8 cellular contexts compared by ENCODE assay signal in the genomic region with DNA sequence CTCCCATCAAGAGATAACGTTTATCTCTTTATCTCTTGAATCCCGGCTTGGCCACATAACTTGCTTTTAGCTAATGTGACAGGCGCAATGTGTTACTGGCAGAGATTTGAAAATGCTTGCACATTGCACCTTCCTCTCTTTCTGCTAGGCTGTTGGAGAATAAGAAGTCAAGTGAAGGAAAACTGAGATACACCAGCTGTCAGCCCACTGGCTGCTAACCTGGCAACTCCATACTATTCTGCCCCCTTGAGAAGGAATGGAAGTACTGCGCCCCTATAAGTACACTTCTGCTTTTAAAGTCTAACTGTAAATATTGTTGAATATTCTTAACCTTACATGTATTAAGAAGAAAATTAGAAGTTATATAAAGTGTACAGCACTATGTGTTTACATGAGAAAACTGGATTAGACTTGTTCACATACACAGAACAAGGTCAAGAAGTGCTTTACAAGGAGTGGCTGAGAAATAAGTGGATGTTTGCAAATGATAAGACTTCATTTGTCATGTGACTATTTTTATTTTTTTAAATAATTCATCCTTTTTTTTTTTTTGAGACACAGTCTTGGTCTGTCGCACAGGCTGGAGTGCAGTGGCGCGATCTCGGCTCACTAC.
DNase-seq lines count a peak whose midpoint lies in the region; ATAC-seq and TF ChIP-seq lines count a peak whose summit lies in the region.

No MANE protein-coding gene starts in this region.

- intact Hi-C loops in activated CD8-positive, alpha-beta T cell treated with anti-CD3 and anti-CD28 coated beads for 36 hours (cut with micrococcal nuclease) = no loop called here
- intact Hi-C loops in left lung (cut with DNase I) = no loop called here

- H3F3A ChIP-seq in SK-N-SH (replicated peaks; ENCODE audit: insufficient read depth) = peaks cover 12% of the 10 kb centered on the region

- no peak overlapping the region for H3K4me2 ChIP-seq in SK-N-SH

- H3K27ac ChIP-seq in SK-N-SH (ENCODE audit: low read depth in 2 of 2, low read length in 1 of 2) = 0 out of 4 replicates have a peak overlapping the region, but pooled peaks of 1 of the 2 experiments have one; percentile 8
- no peak overlapping the region for H3K27ac ChIP-seq in left lung

- H3K27ac Mint-ChIP-seq in activated CD8-positive, alpha-beta T cell treated with anti-CD3 and anti-CD28 coated beads for 36 hours = no peak overlapping the region
- no peak overlapping the region for H3K27ac Mint-ChIP-seq in activated CD8-positive, alpha-beta T cell treated with anti-CD3 and anti-CD28 coated beads, Interleukin-2, amount 10 ng/mL, durations not matched to agents 7 days and 5 days
- H3K27ac Mint-ChIP-seq in stimulated activated naive CD8-positive, alpha-beta T cell treated with anti-CD3 and anti-CD28 coated beads, Interleukin-15, amount 100 ng/mL, for 72 hours = no peak overlapping the region

- POLR2A ChIA-PET in activated CD8-positive, alpha-beta T cell treated with anti-CD3 and anti-CD28 coated beads for 36 hours (lab: Charles Lee) = no interaction called here
- POLR2A ChIA-PET in activated CD8-positive, alpha-beta T cell treated with anti-CD3 and anti-CD28 coated beads, Interleukin-2, amount 10 ng/mL, durations not matched to agents 7 days and 5 days (lab: Charles Lee) = no interaction called here
- POLR2A ChIA-PET in SK-N-SH (lab: Yijun Ruan, JAX) = no interaction called here

- WGBS in SK-N-SH (ENCODE audit: low lambda C conversion rate) = 49% methylated on average over 8 of the region's 8 CpGs

- no peak for DNase-seq in activated CD8-positive, alpha-beta T cell treated with anti-CD3 and anti-CD28 coated beads for 36 hours
- DNase-seq in activated CD8-positive, alpha-beta T cell treated with anti-CD3 and anti-CD28 coated beads, Interleukin-2, amount 10 ng/mL, durations not matched to agents 7 days and 5 days = no peak
- DNase-seq in SK-N-SH = peak; percentile 23
- no peak for DNase-seq in left lung
- DNase-seq in stimulated activated naive CD8-positive, alpha-beta T cell treated with anti-CD3 and anti-CD28 coated beads, Interleukin-15, amount 100 ng/mL, for 72 hours = no peak
- no peak for DNase-seq in germinal center (ENCODE audit: low spot score)

- H3K4me1 Mint-ChIP-seq in activated CD8-positive, alpha-beta T cell treated with anti-CD3 and anti-CD28 coated beads for 36 hours (ENCODE audit: low read depth) = no peaks in the 10 kb centered on the region
- no peaks in the 10 kb centered on the region for H3K4me1 Mint-ChIP-seq in activated CD8-positive, alpha-beta T cell treated with anti-CD3 and anti-CD28 coated beads, Interleukin-2, amount 10 ng/mL, durations not matched to agents 7 days and 5 days (ENCODE audit: low read depth)
- H3K4me1 Mint-ChIP-seq in stimulated activated naive CD8-positive, alpha-beta T cell treated with anti-CD3 and anti-CD28 coated beads, Interleukin-15, amount 100 ng/mL, for 72 hours = no peaks in the 10 kb centered on the region

- peaks cover 0 to 3% of the 10 kb centered on the region in 2 experiments for H3K36me3 ChIP-seq in SK-N-SH (replicated peaks in 1 of 2; ENCODE audit: control insufficient read depth in 1 of 2, insufficient read depth in 2 of 2, low read length in 1 of 2)
- no peaks in the 10 kb centered on the region for H3K36me3 ChIP-seq in left lung

- peaks cover 6% of the 10 kb centered on the region for H3K9me3 Mint-ChIP-seq in activated CD8-positive, alpha-beta T cell treated with anti-CD3 and anti-CD28 coated beads for 36 hours
- H3K9me3 Mint-ChIP-seq in activated CD8-positive, alpha-beta T cell treated with anti-CD3 and anti-CD28 coated beads, Interleukin-2, amount 10 ng/mL, durations not matched to agents 7 days and 5 days (ENCODE audit: insufficient read depth) = no peaks in the 10 kb centered on the region
- H3K9me3 Mint-ChIP-seq in stimulated activated naive CD8-positive, alpha-beta T cell treated with anti-CD3 and anti-CD28 coated beads, Interleukin-15, amount 100 ng/mL, for 72 hours = no peaks in the 10 kb centered on the region

- no peak overlapping the region for H3K9ac ChIP-seq in SK-N-SH

- no peaks in the 10 kb centered on the region for H3K9me3 ChIP-seq in SK-N-SH
- H3K9me3 ChIP-seq in left lung = no peaks in the 10 kb centered on the region

- no peak for ATAC-seq in activated CD8-positive, alpha-beta T cell treated with anti-CD3 and anti-CD28 coated beads for 36 hours
- ATAC-seq in activated CD8-positive, alpha-beta T cell treated with anti-CD3 and anti-CD28 coated beads, Interleukin-2, amount 10 ng/mL, durations not matched to agents 7 days and 5 days = no peak
- ATAC-seq in HG03558 (IDR thresholded peaks at IDR 0.05; ENCODE audit: extremely low read depth, unreplicated experiment) = peak; percentile 60
- peak; percentile 95 for ATAC-seq in left lung
- no peak for ATAC-seq in stimulated activated naive CD8-positive, alpha-beta T cell treated with anti-CD3 and anti-CD28 coated beads, Interleukin-15, amount 100 ng/mL, for 72 hours
- ATAC-seq in HG03139 (IDR thresholded peaks at IDR 0.05; ENCODE audit: unreplicated experiment) = no peak

- H3K27me3 ChIP-seq in SK-N-SH (ENCODE audit: insufficient read depth) (no peaks in the 10 kb centered on the region), left lung (no peaks in the 10 kb centered on the region)

- TF ChIP-seq CTCF in activated CD8-positive, alpha-beta T cell treated with anti-CD3 and anti-CD28 coated beads for 36 hours (IDR thresholded peaks at IDR 0.05) = peak; percentile 16
- TF ChIP-seq CTCF in SK-N-SH (IDR thresholded peaks at IDR 0.05) = peak; percentile 66
- TF ChIP-seq CTCF in left lung (IDR thresholded peaks at IDR 0.05) = peak; percentile 48 to 63

- H3K4me3 Mint-ChIP-seq in activated CD8-positive, alpha-beta T cell treated with anti-CD3 and anti-CD28 coated beads for 36 hours = no peak overlapping the region
- H3K4me3 Mint-ChIP-seq in activated CD8-positive, alpha-beta T cell treated with anti-CD3 and anti-CD28 coated beads, Interleukin-2, amount 10 ng/mL, durations not matched to agents 7 days and 5 days = no peak overlapping the region
- no peak overlapping the region for H3K4me3 Mint-ChIP-seq in stimulated activated naive CD8-positive, alpha-beta T cell treated with anti-CD3 and anti-CD28 coated beads, Interleukin-15, amount 100 ng/mL, for 72 hours

- H3K36me3 Mint-ChIP-seq in activated CD8-positive, alpha-beta T cell treated with anti-CD3 and anti-CD28 coated beads for 36 hours (ENCODE audit: low read depth) = no peaks in the 10 kb centered on the region
- no peaks in the 10 kb centered on the region for H3K36me3 Mint-ChIP-seq in activated CD8-positive, alpha-beta T cell treated with anti-CD3 and anti-CD28 coated beads, Interleukin-2, amount 10 ng/mL, durations not matched to agents 7 days and 5 days (ENCODE audit: low read depth)

- no peak for TF ChIP-seq EP300 in SK-N-SH (IDR thresholded peaks at IDR 0.05; ENCODE audit: borderline replicate concordance in 1 of 2, low read depth in 1 of 2, low read length in 1 of 2)

- CTCF ChIA-PET in activated CD8-positive, alpha-beta T cell treated with anti-CD3 and anti-CD28 coated beads for 36 hours (lab: Charles Lee) = no interaction called here
- CTCF ChIA-PET in activated CD8-positive, alpha-beta T cell treated with anti-CD3 and anti-CD28 coated beads, Interleukin-2, amount 10 ng/mL, durations not matched to agents 7 days and 5 days (lab: Charles Lee) = no interaction called here
- CTCF ChIA-PET in SK-N-SH (lab: Yijun Ruan, JAX) = interaction anchor here (1.0 kb wide), 1 partner anchor 974 kb away, joined by 3 read pairs; no protein-coding TSS in a partner anchor

- peak overlapping the region; percentile 2; the same call in 1 of the 2 replicates for H2AFZ ChIP-seq in SK-N-SH (ENCODE audit: low read depth)

- no peaks in the 10 kb centered on the region for H3K9me2 ChIP-seq in SK-N-SH

- H3K27me3 Mint-ChIP-seq in activated CD8-positive, alpha-beta T cell treated with anti-CD3 and anti-CD28 coated beads for 36 hours = no peaks in the 10 kb centered on the region
- no peaks in the 10 kb centered on the region for H3K27me3 Mint-ChIP-seq in activated CD8-positive, alpha-beta T cell treated with anti-CD3 and anti-CD28 coated beads, Interleukin-2, amount 10 ng/mL, durations not matched to agents 7 days and 5 days (ENCODE audit: low read depth)
- H3K27me3 Mint-ChIP-seq in stimulated activated naive CD8-positive, alpha-beta T cell treated with anti-CD3 and anti-CD28 coated beads, Interleukin-15, amount 100 ng/mL, for 72 hours = no peaks in the 10 kb centered on the region

- H3K4me1 ChIP-seq in SK-N-SH (ENCODE audit: control insufficient read depth in 1 of 2, insufficient read depth in 2 of 2, low read depth in 1 of 2, low read length in 1 of 2) = no peaks in the 10 kb centered on the region
- H3K4me1 ChIP-seq in left lung = no peaks in the 10 kb centered on the region

- no peaks in the 10 kb centered on the region for H4K20me1 ChIP-seq in SK-N-SH (ENCODE audit: insufficient read depth)

- TF ChIP-seq RAD21 in SK-N-SH (IDR thresholded peaks at IDR 0.05; ENCODE audit: low read length) = peak; percentile 48

- no peaks in the 10 kb centered on the region for H3K79me2 ChIP-seq in SK-N-SH (ENCODE audit: insufficient read depth)

- H3K4me3 ChIP-seq in SK-N-SH (ENCODE audit: low read depth in 2 of 2, low read length in 1 of 2) = no peak overlapping the region; a peak in 1 of 4 replicates
- H3K4me3 ChIP-seq in left lung = no peak overlapping the region

TF ChIP-seq in SK-N-SH, 30 proteins besides CTCF, POLR2A, EP300 and RAD21 (continues in another document):
- TF ChIP-seq NRF1 (IDR thresholded peaks at IDR 0.05; ENCODE audit: low read depth, low read length) = no peak
- TF ChIP-seq FOXM1 (IDR thresholded peaks at IDR 0.05; ENCODE audit: low read depth) = no peak
- TF ChIP-seq CHD2 (IDR thresholded peaks at IDR 0.05; ENCODE audit: low read length, partially characterized antibody) = no peak
- no peak for TF ChIP-seq TAF1 (IDR thresholded peaks at IDR 0.05; ENCODE audit: borderline replicate concordance, low read depth, low read length)
- no peak for TF ChIP-seq IRF3 (IDR thresholded peaks at IDR 0.05; ENCODE audit: low read depth, low read length)
- TF ChIP-seq GABPA (IDR thresholded peaks at IDR 0.05; ENCODE audit: low read depth) = no peak
- no peak for TF ChIP-seq GATA2 (CRISPR knock-in tag; IDR thresholded peaks at IDR 0.05)
- TF ChIP-seq SMC3 (IDR thresholded peaks at IDR 0.05; ENCODE audit: low read depth, low read length) = peak; percentile 39
- no peak for TF ChIP-seq RXRA (IDR thresholded peaks at IDR 0.05; ENCODE audit: borderline replicate concordance, low read depth)
- TF ChIP-seq FOXJ3 (CRISPR knock-in tag; IDR thresholded peaks at IDR 0.05) = no peak

Comparison
In these comparisons a context has a peak if more than half of its experiments do, and no peak if none do; other contexts are left out.
1. ATAC-seq: peak in HG03558 (single experiment) and left lung (single experiment); none in activated CD8-positive, alpha-beta T cell treated with anti-CD3 and anti-CD28 coated beads for 36 hours (single experiment), activated CD8-positive, alpha-beta T cell treated with anti-CD3 and anti-CD28 coated beads, Interleukin-2, amount 10 ng/mL, durations not matched to agents 7 days and 5 days (single experiment), stimulated activated naive CD8-positive, alpha-beta T cell treated with anti-CD3 and anti-CD28 coated beads, Interleukin-15, amount 100 ng/mL, for 72 hours (single experiment) and HG03139 (single experiment).
2. CTCF ChIP-seq: peak in every context shown above with its lines; median percentile 66 in SK-N-SH; 56 in left lung; 16 in activated CD8-positive, alpha-beta T cell treated with anti-CD3 and anti-CD28 coated beads for 36 hours.